In genomic region chr17:36509272-36509985, GRCh38 we compare ENCODE assay signal across 1 cellular context.
TF ChIP-seq lines count a peak whose summit lies in the region.

No MANE protein-coding gene starts in this region.

TF ChIP-seq in HepG2, 621 proteins besides CTCF, POLR2A, EP300 and RAD21:
- TF ChIP-seq ZNF605 (CRISPR knock-in tag; IDR thresholded peaks at IDR 0.05): no peak
- peak; percentile 4 for TF ChIP-seq RBM22 (optimal IDR thresholded peaks at IDR 0.05; ENCODE audit: low read length)
